In the genomic region with DNA sequence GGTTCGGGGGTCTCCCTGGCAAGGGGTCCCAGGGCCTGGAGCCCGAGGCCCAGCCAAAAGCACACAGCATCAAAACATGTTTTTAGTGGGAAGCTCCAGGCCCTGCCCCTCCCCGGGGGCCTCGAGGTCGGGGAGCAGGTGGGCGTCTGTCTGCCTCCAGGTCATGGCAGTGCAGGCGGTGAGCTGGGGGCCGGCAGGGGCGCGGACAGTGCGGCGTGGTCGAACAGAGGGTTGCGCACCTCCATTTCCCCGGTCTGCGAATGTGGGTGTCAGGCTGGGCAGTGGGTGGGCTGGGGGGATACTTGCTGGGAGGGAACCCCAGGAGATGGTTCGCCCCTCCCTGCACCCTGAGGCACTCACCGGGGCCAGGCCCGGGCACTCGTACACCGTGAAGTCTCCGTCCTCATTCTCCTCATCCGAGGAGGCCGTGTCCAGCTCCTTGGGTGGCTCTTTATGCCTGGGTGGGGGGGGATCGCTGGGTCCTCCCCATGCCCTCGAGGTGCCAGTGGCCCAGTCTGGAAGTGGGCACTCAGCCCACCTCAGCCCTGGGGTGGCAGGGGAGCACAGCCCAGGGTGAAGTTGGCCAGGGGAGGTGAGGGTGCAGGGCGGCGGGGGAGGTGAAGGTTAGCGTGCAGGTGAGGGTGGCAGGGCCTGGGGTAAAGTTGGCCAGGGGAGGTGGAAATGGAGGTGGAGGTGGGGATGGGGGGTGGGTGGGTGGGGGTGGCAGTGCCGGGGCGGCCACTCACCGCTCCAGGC, we compare ENCODE assay signal across 25 cellular contexts. TPM values are rescaled to one million over a fixed set of nuclear protein-coding genes. Genes with fewer than 3 reads are reported as not detected.
DNase-seq lines count a peak whose midpoint lies in the region; ATAC-seq and TF ChIP-seq lines count a peak whose summit lies in the region.
"Had no signal": no experiment of that assay in that cellular context is flagged by ENCODE, and none has a peak within 500 bp of the region (broad histone marks: within the 10 kb centered on the region; RNA-seq: fewer than 3 reads in every experiment).

No MANE protein-coding gene starts in this region.

- TF ChIP-seq POLR2A in breast epithelium (IDR thresholded peaks at IDR 0.05): no peak

- no peak overlapping the region for H3K4ac ChIP-seq in neuronal stem cell (ENCODE audit: low read length)

- no peaks in the 10 kb centered on the region for H3K9me2 ChIP-seq in PC-9 (ENCODE audit: insufficient read depth)

- H3K9me3 ChIP-seq in breast epithelium (no peaks in the 10 kb centered on the region), PC-9 (ENCODE audit: insufficient read depth, low read depth) (no peaks in the 10 kb centered on the region), neuronal stem cell (replicated peaks in 1 of 2; ENCODE audit: control insufficient read depth in 2 of 2, insufficient read depth in 1 of 2, low read depth in 1 of 2, low read length in 2 of 2) (no peaks in the 10 kb centered on the region)
- H3K9me3 ChIP-seq: A549, BLaER1, HAP-1 had no signal

- CTCF ChIA-PET in MCF 10A (lab: Yijun Ruan, JAX) (interaction anchor here (3.1 kb wide), 1 partner anchor 11 kb away, joined by 16 read pairs; no protein-coding TSS in a partner anchor), PC-9 (lab: Charles Lee) (interaction anchor here (0.9 kb wide), 1 partner anchor 92 kb away, joined by 4 read pairs; no protein-coding TSS in a partner anchor)

- H3K9me3 Mint-ChIP-seq in MCF 10A (ENCODE audit: unreplicated experiment): no peaks in the 10 kb centered on the region
- no peaks in the 10 kb centered on the region for H3K9me3 Mint-ChIP-seq in activated T-helper 17 cell treated with anti-CD3 and anti-CD28 coated beads, Interleukin-2, amount 50 U/mL, for 72 hours
- H3K9me3 Mint-ChIP-seq: CD4-positive, alpha-beta memory T cell; HFFc6; IgD-negative memory B cell had no signal

- H4K20me1 ChIP-seq in PC-9 (ENCODE audit: insufficient read depth): peaks cover 26% of the 10 kb centered on the region

- BruUV-seq in MCF 10A (replicated peaks; lab: Mats Ljungman, UMichigan) (TSS peak; percentile 60), PC-9 (replicated peaks; lab: Mats Ljungman, UMichigan) (TSS peak; percentile 40)

- H3K36me3 ChIP-seq in breast epithelium (no peaks in the 10 kb centered on the region), PC-9 (ENCODE audit: low read depth) (no peaks in the 10 kb centered on the region), neuronal stem cell (replicated peaks in 1 of 2; ENCODE audit: control insufficient read depth in 2 of 2, insufficient read depth in 2 of 2, low read length in 2 of 2) (peaks cover 3 to 23% of the 10 kb centered on the region in 2 donors)

- no peak overlapping the region for H2BK5ac ChIP-seq in neuronal stem cell (ENCODE audit: low read length)

- H3K4me3 Mint-ChIP-seq in MCF 10A (ENCODE audit: unreplicated experiment): no peak overlapping the region
- H3K4me3 Mint-ChIP-seq in activated T-helper 17 cell treated with anti-CD3 and anti-CD28 coated beads, Interleukin-2, amount 50 U/mL, for 72 hours: no peak overlapping the region
- H3K4me3 Mint-ChIP-seq: CD14-positive monocyte; CD4-positive, alpha-beta memory T cell; HFFc6; IgD-negative memory B cell had no signal

- peaks cover 7% of the 10 kb centered on the region for H3K79me1 ChIP-seq in neuronal stem cell (ENCODE audit: low read depth, low read length)

- H3K4me2 ChIP-seq in PC-9: no peak overlapping the region
- no peak overlapping the region for H3K4me2 ChIP-seq in neuronal stem cell (ENCODE audit: insufficient read depth, low read length, poor library complexity, severe bottlenecking)
- H3K4me2 ChIP-seq: A549 had no signal

- H2BK15ac ChIP-seq in neuronal stem cell (ENCODE audit: low read length): no peak overlapping the region

- H3K27me3 ChIP-seq in breast epithelium (no peaks in the 10 kb centered on the region), PC-9 (ENCODE audit: insufficient read depth, low read depth) (no peaks in the 10 kb centered on the region), neuronal stem cell (ENCODE audit: control insufficient read depth in 3 of 3, insufficient read depth in 3 of 3, low read depth in 1 of 3, low read length in 3 of 3) (peaks cover 0 to 5% (median 0%) of the 10 kb centered on the region in 3 experiments)

- no peak for ATAC-seq in activated T-helper 17 cell treated with anti-CD3 and anti-CD28 coated beads, Interleukin-2, amount 50 U/mL, for 72 hours (replicated peaks)
- ATAC-seq in HG03442 (IDR thresholded peaks at IDR 0.05; ENCODE audit: unreplicated experiment): no peak
- ATAC-seq: A549, GM12878 had no signal

- H2BK12ac ChIP-seq in neuronal stem cell (ENCODE audit: low read length): no peak overlapping the region

- H3K27ac Mint-ChIP-seq in MCF 10A (ENCODE audit: low read depth, unreplicated experiment): no peak overlapping the region
- H3K27ac Mint-ChIP-seq in activated T-helper 17 cell treated with anti-CD3 and anti-CD28 coated beads, Interleukin-2, amount 50 U/mL, for 72 hours: no peak overlapping the region
- H3K27ac Mint-ChIP-seq: CD14-positive monocyte; CD4-positive, alpha-beta memory T cell; HFFc6; IgD-negative memory B cell had no signal

- peaks cover 17% of the 10 kb centered on the region for H3K36me3 Mint-ChIP-seq in MCF 10A (ENCODE audit: insufficient read depth, unreplicated experiment)
- H3K36me3 Mint-ChIP-seq in activated T-helper 17 cell treated with anti-CD3 and anti-CD28 coated beads, Interleukin-2, amount 50 U/mL, for 72 hours (ENCODE audit: low read depth): peaks cover 19% of the 10 kb centered on the region
- H3K36me3 Mint-ChIP-seq: CD4-positive, alpha-beta memory T cell; IgD-negative memory B cell had no signal

- H3K4me3 ChIP-seq in breast epithelium: no peak overlapping the region
- H3K4me3 ChIP-seq in PC-9: no peak overlapping the region
- H3K4me3 ChIP-seq in neuronal stem cell (ENCODE audit: low read length in 2 of 2): no peak overlapping the region
- H3K4me3 ChIP-seq: A549, BLaER1, GM12878, HAP-1 had no signal

- H3K14ac ChIP-seq in neuronal stem cell (ENCODE audit: low read length): peak overlapping the region; percentile 38

- H2AFZ ChIP-seq in PC-9 (no peak overlapping the region), neuronal stem cell (ENCODE audit: low read length) (no peak overlapping the region)

- peaks cover 15% of the 10 kb centered on the region for H3K79me2 ChIP-seq in PC-9 (ENCODE audit: low read depth)

- POLR2A ChIA-PET in MCF 10A (lab: Yijun Ruan, JAX): interaction anchor here (1.1 kb wide), 1 partner anchor 21 kb away, joined by 3 read pairs; no protein-coding TSS in a partner anchor
- POLR2A ChIA-PET in PC-9 (lab: Charles Lee; ENCODE audit: unreplicated experiment): no interaction called here

- no peaks in the 10 kb centered on the region for H3K27me3 Mint-ChIP-seq in MCF 10A (ENCODE audit: insufficient read depth, unreplicated experiment)
- H3K27me3 Mint-ChIP-seq in activated T-helper 17 cell treated with anti-CD3 and anti-CD28 coated beads, Interleukin-2, amount 50 U/mL, for 72 hours: no peaks in the 10 kb centered on the region

- DNase-seq in MCF 10A (ENCODE audit: unreplicated experiment) (no peak), breast epithelium (ENCODE audit: low spot score in 2 of 2) (no peak), PC-9 (no peak), neuronal stem cell (ENCODE audit: low spot score) (no peak), HUDEP-2 (lab: John Stamatoyannopoulos, UW; ENCODE audit: unreplicated experiment in 76 of 76) (no peak)
- DNase-seq: CD4-positive, alpha-beta memory T cell; DMS 273 treated with DMSO at 0.1 percent for 48 hours; DMS53; DND-41; EL; HFFc6; Kasumi-1; KG1 had no signal

- H3K4me1 ChIP-seq in breast epithelium: peaks cover 3 to 9% of the 10 kb centered on the region in 2 donors
- H3K4me1 ChIP-seq in PC-9 (replicated peaks; ENCODE audit: insufficient read depth): peaks cover 15% of the 10 kb centered on the region
- peaks cover 6 to 40% of the 10 kb centered on the region in 2 donors for H3K4me1 ChIP-seq in neuronal stem cell (ENCODE audit: control insufficient read depth in 2 of 2, insufficient read depth in 1 of 2, low read depth in 1 of 2, low read length in 2 of 2)
- H3K4me1 ChIP-seq: HAP-1 had no signal

- no peak overlapping the region for H3K23ac ChIP-seq in neuronal stem cell (ENCODE audit: low read depth, low read length, poor library complexity)

- no peak overlapping the region for H3K9ac ChIP-seq in neuronal stem cell (ENCODE audit: low read depth, low read length, poor library complexity)

- H2BK120ac ChIP-seq in neuronal stem cell (ENCODE audit: low read depth, low read length): no peak overlapping the region

- no peak for TF ChIP-seq CTCF in MCF 10A (IDR thresholded peaks at IDR 0.05; ENCODE audit: unreplicated experiment)
- TF ChIP-seq CTCF in breast epithelium (IDR thresholded peaks at IDR 0.05): no peak
- no peak for TF ChIP-seq CTCF in PC-9 (conservative IDR thresholded peaks at IDR 0.05)

- no CpG with 5 or more reads among the region's 32 CpGs for WGBS in neuronal stem cell (ENCODE audit: extremely low coverage in 2 of 2, insufficient read length in 2 of 2, insufficient replicate concordance in 1 of 2), 2 donors

- no peaks in the 10 kb centered on the region for H3K4me1 Mint-ChIP-seq in MCF 10A (ENCODE audit: insufficient read depth, unreplicated experiment)
- peaks cover under 1% of the 10 kb centered on the region for H3K4me1 Mint-ChIP-seq in activated T-helper 17 cell treated with anti-CD3 and anti-CD28 coated beads, Interleukin-2, amount 50 U/mL, for 72 hours

- H4K91ac ChIP-seq in neuronal stem cell (ENCODE audit: low read depth, low read length, poor library complexity): no peak overlapping the region

- H3K18ac ChIP-seq in neuronal stem cell (ENCODE audit: low read length): no peak overlapping the region

- no peak overlapping the region for H2AK5ac ChIP-seq in neuronal stem cell (ENCODE audit: low read depth, low read length)

- H3F3A ChIP-seq in PC-9 (ENCODE audit: insufficient read depth, low read depth): peaks cover 20% of the 10 kb centered on the region; the same call in 1 of the 2 replicates

- H3K27ac ChIP-seq in breast epithelium: no peak overlapping the region
- no peak overlapping the region for H3K27ac ChIP-seq in PC-9
- no peak overlapping the region for H3K27ac ChIP-seq in neuronal stem cell (replicated peaks; ENCODE audit: low read length)
- H3K27ac ChIP-seq: A549 had no signal

- intact Hi-C loops in MCF 10A (cut with micrococcal nuclease) (loop anchor here (10.0 kb wide), 1 partner anchor 185 kb away; the partner anchor contains the start of genes CYSRT1, RNF208 and RNF224), breast epithelium (cut with DNase I; ENCODE audit: low total_unique reads) (no loop called here), PC-9 (cut with micrococcal nuclease; ENCODE audit: unreplicated experiment) (no loop called here)

- no peak overlapping the region for H4K8ac ChIP-seq in neuronal stem cell (ENCODE audit: low read depth, low read length)

RNA-seq across cellular contexts. Expression of gene NPDC1, which starts 6.2 kb away (rescaled TPM):
- total RNA-seq in MCF 10A (2022): 161 and 171 TPM in 2 replicates
- 10 to 100 TPM; 21.9 to 63.9 (median 63.1) TPM for total RNA-seq in breast epithelium
- total RNA-seq in PC-9 (2021): 89.8 and 137 TPM in 2 replicates
- polyA plus RNA-seq in neuronal stem cell (2013, experiment 1 of 2): 41.2 TPM
- polyA plus RNA-seq in neuronal stem cell (2013, experiment 2 of 2): 37.6 TPM
- total RNA-seq in activated T-helper 17 cell treated with anti-CD3 and anti-CD28 coated beads, Interleukin-2, amount 50 U/mL, for 72 hours: 10 to 100 TPM; 66.3 to 96.1 TPM

RNA-seq across cellular contexts. Expression of gene FUT7, which starts 7.9 kb away (rescaled TPM):
- total RNA-seq in MCF 10A (2022) (0.12 TPM in 1 of 2 replicates, not detected in the other), breast epithelium (not detected), PC-9 (2021) (not detected in 2 replicates)
- not detected for polyA plus RNA-seq in neuronal stem cell (2013, experiment 1 of 2)
- not detected for polyA plus RNA-seq in neuronal stem cell (2013, experiment 2 of 2)
- total RNA-seq in activated T-helper 17 cell treated with anti-CD3 and anti-CD28 coated beads, Interleukin-2, amount 50 U/mL, for 72 hours: 10 to 100 TPM; 12.1 to 27.9 TPM
- total RNA-seq: G401, H1, HFFc6, HT1080 had no signal
- polyA plus RNA-seq: A549, AG04450, H1 had no signal

RNA-seq across cellular contexts. Expression of gene ABCA2, which starts 11.8 kb away (rescaled TPM):
- 20.0 and 21.7 TPM in 2 replicates for total RNA-seq in MCF 10A (2022)
- total RNA-seq in breast epithelium: 10 to 100 TPM; 17.0 to 30.6 (median 18.9) TPM
- total RNA-seq in PC-9 (2021): 79.2 and 115 TPM in 2 replicates
- polyA plus RNA-seq in neuronal stem cell (2013, experiment 1 of 2): 27.7 TPM
- polyA plus RNA-seq in neuronal stem cell (2013, experiment 2 of 2): 24.0 TPM
- 10 to 100 TPM; 43.0 to 63.9 TPM for total RNA-seq in activated T-helper 17 cell treated with anti-CD3 and anti-CD28 coated beads, Interleukin-2, amount 50 U/mL, for 72 hours

RNA-seq across cellular contexts. Expression of gene ENTPD2, which starts 14.1 kb away (rescaled TPM):
- total RNA-seq in MCF 10A (2022) (13.4 and 31.5 TPM in 2 replicates), breast epithelium (1 to 10 TPM in 2 of 3 donors, under 1 TPM in 1; 0.16 to 6.7 (median 3.6) TPM), PC-9 (2021) (9.0 and 14.1 TPM in 2 replicates)
- 0.01 TPM for polyA plus RNA-seq in neuronal stem cell (2013, experiment 1 of 2)
- not detected for polyA plus RNA-seq in neuronal stem cell (2013, experiment 2 of 2)
- total RNA-seq in activated T-helper 17 cell treated with anti-CD3 and anti-CD28 coated beads, Interleukin-2, amount 50 U/mL, for 72 hours: under 1 TPM; 0.39 to 0.69 TPM
- total RNA-seq: CD4-positive, alpha-beta memory T cell; G401; HT1080 had no signal
- polyA plus RNA-seq: AG04450; CD14-positive monocyte; CD4-positive, alpha-beta memory T cell; IgD-negative memory B cell had no signal

RNA-seq across cellular contexts. Expression of gene SAPCD2, which starts 30.6 kb away (rescaled TPM):
- total RNA-seq in MCF 10A (2022) (5.7 and 15.7 TPM in 2 replicates), breast epithelium (1 to 10 TPM in 2 of 3 donors, under 1 TPM in 1; 0.96 to 2.9 (median 2.8) TPM), PC-9 (2021) (46.9 and 50.3 TPM in 2 replicates)
- polyA plus RNA-seq in neuronal stem cell (2013, experiment 1 of 2): 15.6 TPM
- polyA plus RNA-seq in neuronal stem cell (2013, experiment 2 of 2): 16.0 TPM
- 10 to 100 TPM in 1 of 2 donors, 1 to 10 TPM in 1; 5.6 to 21.9 TPM for total RNA-seq in activated T-helper 17 cell treated with anti-CD3 and anti-CD28 coated beads, Interleukin-2, amount 50 U/mL, for 72 hours

Comparison
In these comparisons a context has a peak if more than half of its experiments do, and no peak if none do; other contexts are left out.
1. RNA of gene FUT7, which starts 7.9 kb away (total RNA-seq): 12.1 to 27.9 TPM in activated T-helper 17 cell treated with anti-CD3 and anti-CD28 coated beads, Interleukin-2, amount 50 U/mL, for 72 hours; 0.12 TPM in MCF 10A, not detected in PC-9 and not detected in breast epithelium; every median in the first group is over 10 times any median in the second.